In the genomic region with DNA sequence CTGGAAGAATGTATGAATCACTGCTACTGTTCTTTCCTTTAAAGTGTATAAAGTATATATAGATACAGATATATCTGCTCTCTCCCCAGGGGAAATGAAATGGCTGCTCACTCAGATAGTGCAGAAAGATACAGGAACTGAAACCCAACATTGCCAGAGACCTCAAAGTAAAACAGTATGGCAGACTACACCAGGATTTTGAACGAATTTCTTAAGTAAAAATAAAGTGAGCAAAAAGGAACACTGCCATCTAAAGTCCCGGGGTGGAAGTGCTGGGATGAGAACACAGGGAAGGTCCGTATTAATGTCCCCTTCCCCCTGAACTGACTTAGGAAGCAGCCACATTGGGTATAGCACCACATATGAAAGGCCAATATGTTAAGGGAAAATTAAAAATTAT, we compare ENCODE assay signal across 8 cellular contexts.
A peak's percentile ranks its signal among the peaks of the same experiment; 100 is the strongest.
DNase-seq lines count a peak whose midpoint lies in the region; ATAC-seq, FAIRE-seq and TF ChIP-seq lines count a peak whose summit lies in the region.

No MANE protein-coding gene starts in this region.

- ATAC-seq in GM21515 (IDR thresholded peaks at IDR 0.05; ENCODE audit: unreplicated experiment): peak; percentile 56
- peak; percentile 65 for ATAC-seq in HG03565 (IDR thresholded peaks at IDR 0.05; ENCODE audit: unreplicated experiment)
- ATAC-seq in heart right ventricle: no peak
- no peak for ATAC-seq in T-cell (replicated peaks in 1 of 4)

- CTCF ChIA-PET in T-cell (lab: Charles Lee): no interaction called here

- TF ChIP-seq POLR2A in GM12891 (IDR thresholded peaks at IDR 0.05; ENCODE audit: low read depth, low read length): no peak

- H3K9me3 ChIP-seq in heart right ventricle (peaks cover 0 to 6% (median 0%) of the 10 kb centered on the region in 11 donors), HAP-1 (no peaks in the 10 kb centered on the region)

- no peak for DNase-seq in GM12891 (ENCODE audit: insufficient read length, low spot score)
- no peak for DNase-seq in endothelial cell (ENCODE audit: low spot score)
- no peak for DNase-seq in heart right ventricle
- no peak for DNase-seq in HAP-1 (ENCODE audit: low spot score in 2 of 2)
- no peak for DNase-seq in T-cell
- no peak for DNase-seq in foreskin melanocyte

- H3K36me3 ChIP-seq in heart right ventricle (peaks cover 0 to 12% (median 0%) of the 10 kb centered on the region in 9 donors), HAP-1 (replicated peaks) (no peaks in the 10 kb centered on the region)

- no peak for FAIRE-seq in GM12891 (lab: Jason Lieb, UNC)

- H3K27ac Mint-ChIP-seq in endothelial cell (ENCODE audit: unreplicated experiment) (no peak overlapping the region), T-cell (no peak overlapping the region)

- H3K9me3 Mint-ChIP-seq in endothelial cell (ENCODE audit: unreplicated experiment) (no peaks in the 10 kb centered on the region), T-cell (peaks cover 0 to 3% (median 0%) of the 10 kb centered on the region in 3 donors)

- no peak overlapping the region for H3K4me3 Mint-ChIP-seq in endothelial cell (ENCODE audit: unreplicated experiment)
- no peak overlapping the region for H3K4me3 Mint-ChIP-seq in T-cell

- H3K27me3 Mint-ChIP-seq in endothelial cell (ENCODE audit: unreplicated experiment) (no peaks in the 10 kb centered on the region), T-cell (peaks cover 6 to 17% of the 10 kb centered on the region in 2 donors)

- H3K27ac ChIP-seq in heart right ventricle: no peak overlapping the region

- 80 to 82% methylated on average over 3 of the region's 3 CpGs for WGBS in heart right ventricle, 2 donors

- in situ Hi-C loops in HAP-1 (cut with MboI; ENCODE audit: low sequenced_read_pairs): no loop called here

- no peaks in the 10 kb centered on the region for H3K27me3 ChIP-seq in heart right ventricle
- no peaks in the 10 kb centered on the region for H3K27me3 ChIP-seq in HAP-1 (ENCODE audit: low read depth)

- H3K4me1 ChIP-seq in heart right ventricle (peaks cover 0 to 33% (median 0%) of the 10 kb centered on the region in 9 donors), HAP-1 (no peaks in the 10 kb centered on the region)

- POLR2A ChIA-PET in T-cell (lab: Charles Lee): no interaction called here

- no peaks in the 10 kb centered on the region for H3K4me1 Mint-ChIP-seq in endothelial cell (ENCODE audit: unreplicated experiment)
- peaks cover 0 to 27% (median 16%) of the 10 kb centered on the region in 3 donors for H3K4me1 Mint-ChIP-seq in T-cell

- intact Hi-C loops in heart right ventricle (cut with DNase I): no loop called here

- TF ChIP-seq CTCF in endothelial cell (IDR thresholded peaks at IDR 0.05; ENCODE audit: unreplicated experiment): peak; percentile 32
- TF ChIP-seq CTCF in heart right ventricle (IDR thresholded peaks at IDR 0.05): peak in 1 of 9 donors; percentile 12

- H3K36me3 Mint-ChIP-seq in endothelial cell (ENCODE audit: low read depth, unreplicated experiment): no peaks in the 10 kb centered on the region
- peaks cover 3% of the 10 kb centered on the region for H3K36me3 Mint-ChIP-seq in T-cell

- no peak overlapping the region for H3K4me3 ChIP-seq in heart right ventricle
- no peak overlapping the region for H3K4me3 ChIP-seq in HAP-1

TF ChIP-seq in GM12891, 5 proteins besides CTCF, POLR2A, EP300 and RAD21:
- TF ChIP-seq SPI1 (IDR thresholded peaks at IDR 0.05; ENCODE audit: low read depth, low read length) (peak; percentile 98), POLR2AphosphoS5 (IDR thresholded peaks at IDR 0.05; ENCODE audit: low read depth, low read length) (no peak)

Comparison
In these comparisons a context has a peak if more than half of its experiments do, and no peak if none do; other contexts are left out.
1. ATAC-seq: peak in GM21515 (single experiment) and HG03565 (single experiment); none in heart right ventricle (0 of 8) and T-cell (0 of 4).